23 cellular contexts compared by ENCODE assay signal in the genomic region with DNA sequence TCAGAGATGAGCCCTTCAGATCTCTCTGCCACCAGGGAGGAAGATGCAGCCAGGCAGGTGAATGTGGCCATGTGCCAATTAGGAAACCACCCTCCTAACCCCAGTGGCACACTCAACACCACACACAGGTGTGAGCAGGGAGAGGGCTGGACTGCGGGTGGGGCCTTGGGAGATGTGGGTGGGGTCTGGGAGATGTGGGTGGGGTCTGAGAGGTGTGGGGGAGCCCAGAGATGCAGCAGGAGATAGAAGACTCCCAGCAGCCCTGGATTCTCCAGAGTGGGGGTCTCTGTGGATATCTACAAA.
"Had no signal": no experiment of that assay in that cellular context is flagged by ENCODE, and none has a peak within 500 bp of the region (broad histone marks: within the 10 kb centered on the region; RNA-seq: fewer than 3 reads in every experiment).

No MANE protein-coding gene starts in this region.

- H3K9me3 Mint-ChIP-seq: effector memory CD8-positive, alpha-beta T cell; nephron progenitor cell had no signal

- H3K27me3 ChIP-seq: esophagus muscularis mucosa, gastrocnemius medialis, heart right ventricle, neutrophil, ovary, right atrium auricular region, sigmoid colon, stomach, transverse colon had no signal

- H3K4me1 Mint-ChIP-seq: naive thymus-derived CD4-positive, alpha-beta T cell had no signal

- H3K4me1 ChIP-seq: esophagus muscularis mucosa, gastrocnemius medialis, heart right ventricle, right atrium auricular region, sigmoid colon, stomach, transverse colon had no signal

- H3K27ac Mint-ChIP-seq: naive thymus-derived CD4-positive, alpha-beta T cell; nephron progenitor cell had no signal

- H3K27ac ChIP-seq: epithelial cell of prostate, esophagus muscularis mucosa, gastrocnemius medialis, heart right ventricle, neutrophil, ovary, right atrium auricular region, sigmoid colon, skin epidermis, stomach, thoracic aorta, transverse colon had no signal

- H3K9me3 ChIP-seq: gastrocnemius medialis, neutrophil, transverse colon had no signal

- FAIRE-seq: islet of Langerhans had no signal

- DNase-seq: effector memory CD8-positive, alpha-beta T cell; gastrocnemius medialis; heart right ventricle; hypothalamus; kidney glomerular epithelial cell; mammary epithelial cell; naive thymus-derived CD4-positive, alpha-beta T cell; nephron progenitor cell; ovary; sigmoid colon; stimulated activated CD4-positive, alpha-beta T cell treated with anti-CD3 and anti-CD28 coated beads, Interleukin-12 subunit alpha, Interleukin-12 subunit beta, amount 100 ng/mL, for 4 hours; stimulated activated naive CD4-positive, alpha-beta T cell; stomach; substantia nigra; transverse colon had no signal

- H3K4me3 Mint-ChIP-seq: effector memory CD8-positive, alpha-beta T cell; nephron progenitor cell had no signal

- H3K36me3 ChIP-seq: gastrocnemius medialis, heart right ventricle, neutrophil, ovary, right atrium auricular region, sigmoid colon, thoracic aorta, transverse colon had no signal

- H3K27me3 Mint-ChIP-seq: naive thymus-derived CD4-positive, alpha-beta T cell had no signal

- ATAC-seq: effector memory CD8-positive, alpha-beta T cell; gastrocnemius medialis; left lobe of liver; naive thymus-derived CD4-positive, alpha-beta T cell had no signal

- H3K4me3 ChIP-seq: esophagus muscularis mucosa, gastrocnemius medialis, heart right ventricle, ovary, right atrium auricular region, sigmoid colon, skin epidermis, stomach, thoracic aorta, transverse colon had no signal
